In genomic region chrX:69543572-69543971, GRCh38 we compare ENCODE assay signal across 1 cellular context.
TF ChIP-seq lines count a peak whose summit lies in the region.

No MANE protein-coding gene starts in this region.

TF ChIP-seq in SK-N-SH treated with all-trans-retinoic acid at 6 μM for 48 hours, 23 proteins besides CTCF, POLR2A, EP300 and RAD21 (continued from another document):
- TF ChIP-seq PATZ1 (CRISPR knock-in tag; IDR thresholded peaks at IDR 0.05; ENCODE audit: borderline replicate concordance) (no peak), TOX (CRISPR knock-in tag; IDR thresholded peaks at IDR 0.05; ENCODE audit: borderline replicate concordance) (no peak), TCF4 (CRISPR knock-in tag; IDR thresholded peaks at IDR 0.05; ENCODE audit: borderline replicate concordance) (no peak), OSR1 (CRISPR knock-in tag; IDR thresholded peaks at IDR 0.05) (no peak)
